In the genomic region with DNA sequence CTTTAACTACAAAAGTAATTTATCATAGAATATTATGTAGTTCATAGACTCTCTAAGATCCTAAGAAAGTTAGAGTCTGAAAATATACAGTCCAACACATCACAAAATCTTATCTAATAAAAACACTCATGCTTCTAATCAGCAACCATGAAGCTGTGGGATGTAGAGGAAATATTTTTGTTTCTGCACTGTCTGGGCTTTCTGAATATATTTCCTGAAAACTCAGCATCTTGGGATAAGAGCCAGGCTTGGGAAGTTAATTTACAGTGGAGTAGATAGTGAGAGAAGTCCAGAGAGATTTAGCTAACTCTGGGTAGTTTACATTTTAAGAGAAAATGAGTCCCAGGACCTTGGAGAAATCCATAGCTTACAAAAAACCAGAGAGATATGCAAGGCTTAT, we compare ENCODE assay signal across 22 cellular contexts.
"Had no signal": no experiment of that assay in that cellular context is flagged by ENCODE, and none has a peak within 500 bp of the region (broad histone marks: within the 10 kb centered on the region; RNA-seq: fewer than 3 reads in every experiment).

No MANE protein-coding gene starts in this region.

- DNase-seq: activated CD4-positive, alpha-beta T cell treated with anti-CD3 and anti-CD28 coated beads, Interleukin-2, amount 10 ng/mL, durations not matched to agents 24 days and 14 days; activated CD4-positive, CD25-positive, alpha-beta regulatory T cell; activated CD8-positive, alpha-beta memory T cell treated with anti-CD3 and anti-CD28 coated beads, Interleukin-2, amount 50 U/mL, for 4 hours; activated CD8-positive, alpha-beta T cell treated with anti-CD3 and anti-CD28 coated beads, Interleukin-2, amount 10 ng/mL, durations not matched to agents 7 days and 5 days; activated effector memory CD4-positive, alpha-beta T cell treated with anti-CD3 and anti-CD28 coated beads, Interleukin-2, amount 50 U/mL, for 16 hours; activated T-cell treated with anti-CD3 and anti-CD28 coated beads, Interleukin-2, amount 50 U/mL, for 48 hours; amygdala; cerebellar nuclear complex; hippocampal formation; kidney; mesendoderm; nucleus accumbens; psoas muscle; spleen; stomach; SW 1271; testis; upper lobe of right lung had no signal

- ATAC-seq: activated CD8-positive, alpha-beta T cell treated with anti-CD3 and anti-CD28 coated beads, Interleukin-2, amount 10 ng/mL, durations not matched to agents 7 days and 5 days; activated naive CD4-positive, alpha-beta T cell treated with anti-CD3 and anti-CD28 coated beads, Interleukin-2, amount 50 U/mL, for 72 hours; natural killer cell treated with Interleukin-12 subunit alpha and Interleukin-12 subunit beta and Interleukin-15 and Interleukin-18, amount 100 ng/mL, for 72 hours; psoas muscle; sciatic nerve; upper lobe of right lung had no signal

- H3K4me3 ChIP-seq: breast epithelium, psoas muscle, spleen, stomach, testis, upper lobe of right lung had no signal
